ENCODE assay signal across 11 cellular contexts in genomic region chr22:29311468-29312217, GRCh38. TPM values are rescaled to one million over a fixed set of nuclear protein-coding genes. Genes with fewer than 3 reads are reported as not detected.
DNase-seq lines count a peak whose midpoint lies in the region; ATAC-seq and TF ChIP-seq lines count a peak whose summit lies in the region.
"Had no signal": no experiment of that assay in that cellular context is flagged by ENCODE, and none has a peak within 500 bp of the region (broad histone marks: within the 10 kb centered on the region; RNA-seq: fewer than 3 reads in every experiment).

No MANE protein-coding gene starts in this region.

- H3K4me2 ChIP-seq in skeletal muscle satellite cell (ENCODE audit: low read length): peak overlapping the region; percentile 73

- CTCF ChIA-PET in Calu3 (lab: Charles Lee) (interaction anchor here (0.6 kb wide), 1 partner anchor 278 kb away, joined by 4 read pairs; no protein-coding TSS in a partner anchor), RWPE1 (lab: Yijun Ruan, JAX) (interaction anchor here (0.6 kb wide), 1 partner anchor 10 kb away, joined by 3 read pairs; no protein-coding TSS in a partner anchor)
- CTCF ChIA-PET in activated CD8-positive, alpha-beta T cell treated with anti-CD3 and anti-CD28 coated beads for 36 hours (lab: Charles Lee): interaction anchor here (1.2 kb wide), 1 partner anchor 19 kb away, joined by 3 read pairs; no protein-coding TSS in a partner anchor

- H3K27ac Mint-ChIP-seq in Calu3 (ENCODE audit: unreplicated experiment): peak overlapping the region; percentile 83
- no peak overlapping the region for H3K27ac Mint-ChIP-seq in activated CD8-positive, alpha-beta T cell treated with anti-CD3 and anti-CD28 coated beads for 36 hours
- H3K27ac Mint-ChIP-seq: activated naive CD4-positive, alpha-beta T cell treated with anti-CD3 and anti-CD28 coated beads for 36 hours; IgD-negative memory B cell had no signal

- peaks cover 39% of the 10 kb centered on the region for H3K36me3 Mint-ChIP-seq in Calu3 (ENCODE audit: insufficient read depth, unreplicated experiment)
- H3K36me3 Mint-ChIP-seq in activated CD8-positive, alpha-beta T cell treated with anti-CD3 and anti-CD28 coated beads for 36 hours (ENCODE audit: low read depth): no peaks in the 10 kb centered on the region

- intact Hi-C loops in Calu3 (cut with micrococcal nuclease; ENCODE audit: unreplicated experiment): no loop called here
- intact Hi-C loops in heart left ventricle (cut with DNase I): no loop called here
- intact Hi-C loops in activated CD8-positive, alpha-beta T cell treated with anti-CD3 and anti-CD28 coated beads for 36 hours (cut with micrococcal nuclease): no loop called here

- POLR2A ChIA-PET in RWPE1 (lab: Yijun Ruan, JAX; ENCODE audit: low non-redundant PET): no interaction called here
- POLR2A ChIA-PET in activated CD8-positive, alpha-beta T cell treated with anti-CD3 and anti-CD28 coated beads for 36 hours (lab: Charles Lee): interaction anchor here (0.7 to 1.6 kb wide), 2 partner anchors 9 kb away, joined by 3 to 4 read pairs; no protein-coding TSS in a partner anchor

- H3K27ac ChIP-seq in RWPE1: peak overlapping the region; percentile 94
- H3K27ac ChIP-seq in heart left ventricle: peak overlapping the region; percentile 70 to 95 (median 90)

- H3K9me3 ChIP-seq in heart left ventricle (no peaks in the 10 kb centered on the region), skeletal muscle satellite cell (replicated peaks; ENCODE audit: low read length) (no peaks in the 10 kb centered on the region)

- peak overlapping the region; percentile 77 for H3K9ac ChIP-seq in skeletal muscle satellite cell (ENCODE audit: low read depth, low read length)

- H3K4me3 Mint-ChIP-seq in Calu3 (ENCODE audit: low read depth, unreplicated experiment): peak overlapping the region; percentile 41
- no peak overlapping the region for H3K4me3 Mint-ChIP-seq in activated CD8-positive, alpha-beta T cell treated with anti-CD3 and anti-CD28 coated beads for 36 hours
- H3K4me3 Mint-ChIP-seq: activated naive CD4-positive, alpha-beta T cell treated with anti-CD3 and anti-CD28 coated beads for 36 hours had no signal

- peaks cover 41% of the 10 kb centered on the region for H3K4me1 Mint-ChIP-seq in Calu3 (ENCODE audit: low read depth, unreplicated experiment)
- peaks cover 43% of the 10 kb centered on the region for H3K4me1 Mint-ChIP-seq in activated CD8-positive, alpha-beta T cell treated with anti-CD3 and anti-CD28 coated beads for 36 hours (ENCODE audit: low read depth)

- H3K4me1 ChIP-seq in heart left ventricle: peaks cover 9 to 82% (median 67%) of the 10 kb centered on the region in 12 donors
- peaks cover 53% of the 10 kb centered on the region for H3K4me1 ChIP-seq in skeletal muscle satellite cell (ENCODE audit: control insufficient read depth, insufficient read depth, low read length)

- DNase-seq in Calu3 (no peak), RWPE1 (ENCODE audit: low spot score) (no peak), heart left ventricle (peak in 3 of 5 donors; percentile 44 to 80 (median 61))
- no peak for DNase-seq in activated CD8-positive, alpha-beta T cell treated with anti-CD3 and anti-CD28 coated beads for 36 hours
- DNase-seq: NCI-H526 treated with DMSO at 0.1 percent for 48 hours had no signal

- H3K27me3 ChIP-seq in heart left ventricle (peaks cover 4 to 36% (median 17%) of the 10 kb centered on the region in 9 donors), skeletal muscle satellite cell (ENCODE audit: control insufficient read depth, insufficient read depth, low read length) (peaks cover 29% of the 10 kb centered on the region)

- no peak for TF ChIP-seq POLR2A in heart left ventricle (IDR thresholded peaks at IDR 0.05)

- H3K27me3 Mint-ChIP-seq in Calu3 (ENCODE audit: unreplicated experiment): peaks cover 29% of the 10 kb centered on the region
- peaks cover 43% of the 10 kb centered on the region for H3K27me3 Mint-ChIP-seq in activated CD8-positive, alpha-beta T cell treated with anti-CD3 and anti-CD28 coated beads for 36 hours

- no TSS peak for BruUV-seq in Calu3 (replicated peaks; lab: Mats Ljungman, UMichigan)

- peaks cover 0 to 13% (median 0%) of the 10 kb centered on the region in 9 donors for H3K36me3 ChIP-seq in heart left ventricle
- H3K36me3 ChIP-seq in skeletal muscle satellite cell (ENCODE audit: insufficient read depth, low read length): peaks cover 12% of the 10 kb centered on the region

- TF ChIP-seq CTCF in Calu3 (IDR thresholded peaks at IDR 0.05; ENCODE audit: unreplicated experiment) (no peak), RWPE1 (conservative IDR thresholded peaks at IDR 0.05; ENCODE audit: low read depth) (no peak), heart left ventricle (IDR thresholded peaks at IDR 0.05) (no peak)
- TF ChIP-seq CTCF in activated CD8-positive, alpha-beta T cell treated with anti-CD3 and anti-CD28 coated beads for 36 hours (IDR thresholded peaks at IDR 0.05): no peak

- WGBS in heart left ventricle, 4 donors: 52 to 72% (median 67%) methylated on average over 25 to 49 of the region's 49 CpGs

- no peaks in the 10 kb centered on the region for H3K9me3 Mint-ChIP-seq in Calu3 (ENCODE audit: low read depth, unreplicated experiment)
- no peaks in the 10 kb centered on the region for H3K9me3 Mint-ChIP-seq in activated CD8-positive, alpha-beta T cell treated with anti-CD3 and anti-CD28 coated beads for 36 hours
- H3K9me3 Mint-ChIP-seq: activated naive CD4-positive, alpha-beta T cell treated with anti-CD3 and anti-CD28 coated beads for 36 hours; IgD-negative memory B cell had no signal

- peak overlapping the region in 11 of 12 donors; percentile 4 to 52 (median 41) for H3K4me3 ChIP-seq in heart left ventricle
- peak overlapping the region; percentile 38 for H3K4me3 ChIP-seq in skeletal muscle satellite cell (ENCODE audit: low read length)

- ATAC-seq in heart left ventricle (no peak), GM18867 (IDR thresholded peaks at IDR 0.05; ENCODE audit: unreplicated experiment) (no peak), GM21526 (IDR thresholded peaks at IDR 0.05; ENCODE audit: low FRiP score, unreplicated experiment) (no peak), GM21515 (IDR thresholded peaks at IDR 0.05; ENCODE audit: unreplicated experiment) (no peak)
- ATAC-seq in activated CD8-positive, alpha-beta T cell treated with anti-CD3 and anti-CD28 coated beads for 36 hours: no peak

RNA-seq across cellular contexts. Expression of gene RASL10A, which starts 3.9 kb away (rescaled TPM):
- total RNA-seq in Calu3 (2022) (1.6 and 2.2 TPM in 2 replicates), heart left ventricle (1 to 10 TPM in 5 of 9 donors, under 1 TPM in 4; 0.29 to 5.8 (median 1.3) TPM)
- 1 to 10 TPM in 1 of 2 donors, under 1 TPM in 1; 0.95 to 1.1 TPM for polyA plus RNA-seq in heart left ventricle
- under 0.01 TPM in 1 of 2 replicates, not detected in the other for total RNA-seq in skeletal muscle satellite cell (2012; rRNA removed)
- total RNA-seq in activated CD8-positive, alpha-beta T cell treated with anti-CD3 and anti-CD28 coated beads for 36 hours: under 1 TPM in 1 of 2 experiments, not detected in 1; 0.56 TPM
- total RNA-seq: activated naive CD4-positive, alpha-beta T cell treated with anti-CD3 and anti-CD28 coated beads for 36 hours had no signal
- polyA plus RNA-seq: IgD-negative memory B cell had no signal

RNA-seq across cellular contexts. Expression of gene GAS2L1, which starts 5.2 kb away (rescaled TPM):
- total RNA-seq in Calu3 (2022) (16.6 and 16.9 TPM in 2 replicates), heart left ventricle (10 to 100 TPM; 12.0 to 46.6 (median 16.8) TPM)
- polyA plus RNA-seq in heart left ventricle: 10 to 100 TPM; 18.0 to 48.3 TPM
- 15.7 and 17.9 TPM in 2 replicates for total RNA-seq in skeletal muscle satellite cell (2012; rRNA removed)
- 1 to 10 TPM in 1 of 2 experiments, under 1 TPM in 1; 0.36 to 1.1 TPM for total RNA-seq in activated CD8-positive, alpha-beta T cell treated with anti-CD3 and anti-CD28 coated beads for 36 hours

RNA-seq across cellular contexts. Expression of gene EWSR1, which starts 43.6 kb away (rescaled TPM):
- total RNA-seq in Calu3 (2022): 368 and 374 TPM in 2 replicates
- 100 to 1,000 TPM; 103 to 202 (median 138) TPM for total RNA-seq in heart left ventricle
- polyA plus RNA-seq in heart left ventricle: 100 to 1,000 TPM in 1 of 2 donors, 10 to 100 TPM in 1; 94.3 to 138 TPM
- total RNA-seq in skeletal muscle satellite cell (2012; rRNA removed): 113 and 138 TPM in 2 replicates
- total RNA-seq in activated CD8-positive, alpha-beta T cell treated with anti-CD3 and anti-CD28 coated beads for 36 hours: 100 to 1,000 TPM; 307 to 315 TPM

RNA-seq across cellular contexts. Expression of gene RHBDD3, which starts 43.9 kb away (rescaled TPM):
- total RNA-seq in Calu3 (2022) (51.5 and 51.7 TPM in 2 replicates), heart left ventricle (10 to 100 TPM; 10.9 to 29.5 (median 12.6) TPM)
- polyA plus RNA-seq in heart left ventricle: 10 to 100 TPM; 17.2 to 18.8 TPM
- total RNA-seq in skeletal muscle satellite cell (2012; rRNA removed): 24.2 and 24.3 TPM in 2 replicates
- total RNA-seq in activated CD8-positive, alpha-beta T cell treated with anti-CD3 and anti-CD28 coated beads for 36 hours: 10 to 100 TPM; 24.5 to 25.4 TPM

Comparison
In these comparisons a context has a peak if more than half of its experiments do, and no peak if none do; other contexts are left out.
1. DNase-seq: peak in heart left ventricle (3 of 5); none in Calu3 (single experiment), RWPE1 (single experiment) and activated CD8-positive, alpha-beta T cell treated with anti-CD3 and anti-CD28 coated beads for 36 hours (single experiment).